In the genomic region with DNA sequence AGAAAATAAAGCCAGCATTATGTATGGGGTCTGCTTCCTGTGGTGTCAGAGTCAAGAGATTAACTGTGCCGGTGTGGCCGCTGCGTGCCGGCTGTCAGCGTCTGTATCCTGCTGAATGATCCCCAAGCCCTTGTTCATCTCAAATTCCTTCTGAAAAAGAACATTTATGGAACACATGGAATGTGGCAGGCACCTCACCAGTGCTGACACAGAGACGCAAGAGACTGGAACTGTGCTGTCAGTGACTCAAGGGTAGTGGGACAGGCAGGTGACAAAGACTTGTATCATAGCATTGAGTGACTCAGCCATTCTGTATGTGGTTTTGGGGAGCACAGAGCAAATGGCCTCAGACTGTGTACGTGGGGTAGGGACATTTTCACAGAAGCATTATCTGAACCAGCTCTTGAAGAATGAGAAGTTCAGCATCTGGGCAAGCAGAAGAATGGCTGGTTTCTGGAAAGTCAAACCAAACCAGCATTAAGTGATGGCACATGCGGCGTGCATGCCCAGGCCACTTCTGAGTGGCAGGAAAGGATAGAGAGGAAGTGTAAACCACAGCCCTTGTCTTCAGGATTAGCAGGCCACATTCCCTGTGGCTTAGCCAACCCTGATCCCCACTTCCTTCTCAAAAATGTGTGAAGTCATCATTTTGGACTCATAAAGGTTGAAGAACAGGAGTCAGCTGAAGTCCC, we compare ENCODE assay signal across 8 cellular contexts. TPM values are rescaled to one million over a fixed set of nuclear protein-coding genes. Genes with fewer than 3 reads are reported as not detected.
DNase-seq lines count a peak whose midpoint lies in the region; ATAC-seq and TF ChIP-seq lines count a peak whose summit lies in the region.

No MANE protein-coding gene starts in this region.

- H3K4me3 ChIP-seq in retinal pigment epithelial cell (ENCODE audit: low read length) = no peak overlapping the region

- H3K36me3 Mint-ChIP-seq in activated naive CD4-positive, alpha-beta T cell treated with anti-CD3 and anti-CD28 coated beads, Interleukin-2, amount 50 U/mL, for 72 hours = no peaks in the 10 kb centered on the region

- no peaks in the 10 kb centered on the region for H3K9me3 Mint-ChIP-seq in activated naive CD4-positive, alpha-beta T cell treated with anti-CD3 and anti-CD28 coated beads, Interleukin-2, amount 50 U/mL, for 72 hours

- no peak for TF ChIP-seq CTCF in retinal pigment epithelial cell (conservative IDR thresholded peaks at IDR 0.05; ENCODE audit: low read depth, low read length)

- DNase-seq in GDM1 (lab: John Stamatoyannopoulos, UW) (peak; percentile 56), HPDE6-E6E7 (ENCODE audit: extremely low spot score) (peak; percentile 47), retinal pigment epithelial cell (ENCODE audit: low read depth) (peak; percentile 72), cerebellar cortex (ENCODE audit: low spot score) (no peak), NCI-H2196 (lab: John Stamatoyannopoulos, UW; ENCODE audit: unreplicated experiment) (no peak)
- peak in 1 of 2 donors; percentile 7 for DNase-seq in activated naive CD4-positive, alpha-beta T cell treated with anti-CD3 and anti-CD28 coated beads, Interleukin-2, amount 50 U/mL, for 72 hours (ENCODE audit: low spot score in 2 of 2)

- no peak overlapping the region for H3K27ac Mint-ChIP-seq in activated naive CD4-positive, alpha-beta T cell treated with anti-CD3 and anti-CD28 coated beads, Interleukin-2, amount 50 U/mL, for 72 hours

- peak; percentile 95 to 99 for ATAC-seq in activated naive CD4-positive, alpha-beta T cell treated with anti-CD3 and anti-CD28 coated beads, Interleukin-2, amount 50 U/mL, for 72 hours
- ATAC-seq in HG03108 (IDR thresholded peaks at IDR 0.05; ENCODE audit: unreplicated experiment) (no peak), GM19455 (IDR thresholded peaks at IDR 0.05; ENCODE audit: unreplicated experiment) (no peak)

RNA-seq across cellular contexts. Expression of a gene that starts 54.0 kb away (rescaled TPM):
- 1 to 10 TPM; 2.4 to 3.7 TPM for total RNA-seq in activated naive CD4-positive, alpha-beta T cell treated with anti-CD3 and anti-CD28 coated beads, Interleukin-2, amount 50 U/mL, for 72 hours

Comparison
In these comparisons a context has a peak if more than half of its experiments do, and no peak if none do; other contexts are left out.
1. DNase-seq: peak in GDM1 (single experiment), HPDE6-E6E7 (single experiment) and retinal pigment epithelial cell (single experiment); none in cerebellar cortex (single experiment) and NCI-H2196 (single experiment).
2. ATAC-seq: peak in activated naive CD4-positive, alpha-beta T cell treated with anti-CD3 and anti-CD28 coated beads, Interleukin-2, amount 50 U/mL, for 72 hours (2 of 2); none in HG03108 (single experiment) and GM19455 (single experiment).